Comparison of ENCODE assay signal across 8 cellular contexts in genomic region chr21:45363272-45363671, GRCh38. TPM values are rescaled to one million over a fixed set of nuclear protein-coding genes. Genes with fewer than 3 reads are reported as not detected.
DNase-seq lines count a peak whose midpoint lies in the region; ATAC-seq and TF ChIP-seq lines count a peak whose summit lies in the region.
"Not testable (repeated sequence)": the region's sequence is repeated elsewhere in the genome, so short reads cannot be mapped to it uniquely, and the experiment has no call there.

No MANE protein-coding gene starts in this region.

- TF ChIP-seq EP300 in upper lobe of left lung (IDR thresholded peaks at IDR 0.05), result not testable (repeated sequence)

- 94 to 97% methylated on average over 18 to 19 of the region's 19 CpGs for WGBS in upper lobe of left lung, 2 donors

- not testable (repeated sequence) for H3K4me3 ChIP-seq in Caco-2 (ENCODE audit: low read depth, low read length); RWPE2 (ENCODE audit: severe bottlenecking); breast epithelium; fibroblast of lung (replicated peaks in 1 of 4; ENCODE audit: control extremely low read depth in 1 of 4, insufficient read depth in 1 of 4, low read depth in 3 of 4, low read length in 4 of 4); left lung; osteoblast (ENCODE audit: insufficient read depth, low read length); skin epidermis; upper lobe of left lung

- H3K27ac ChIP-seq in RWPE2 (ENCODE audit: poor library complexity, severe bottlenecking) (peak overlapping the region; percentile 93), breast epithelium (peak overlapping the region; percentile 93 to 97), fibroblast of lung (ENCODE audit: insufficient read depth, low read length) (peak overlapping the region; percentile 99), left lung (peak overlapping the region; percentile 82 to 93), osteoblast (ENCODE audit: low read depth, low read length) (peak overlapping the region; percentile 99), skin epidermis (peak overlapping the region in 18 of 21 experiments; percentile 41 to 96 (median 78)), upper lobe of left lung (peak overlapping the region; percentile 86 to 94 (median 90))

- H3K4me2 ChIP-seq in fibroblast of lung (ENCODE audit: extremely low read depth, insufficient read depth, low read length); osteoblast (ENCODE audit: insufficient read depth, low read length): not testable (repeated sequence)

- ATAC-seq in RWPE2 (ENCODE audit: low read depth); left lung; upper lobe of left lung (ENCODE audit: low FRiP score in 2 of 2): not testable (repeated sequence)

- not testable (repeated sequence) for H3K79me2 ChIP-seq in fibroblast of lung (ENCODE audit: control insufficient read depth, insufficient read depth, low read length); osteoblast (ENCODE audit: insufficient read depth, low read length)

- intact Hi-C loops in Caco-2 (cut with micrococcal nuclease; ENCODE audit: unreplicated experiment); breast epithelium (cut with DNase I; ENCODE audit: low total_unique reads); left lung (cut with DNase I): not testable (repeated sequence)

- H3K9me3 ChIP-seq in Caco-2; RWPE2 (ENCODE audit: severe bottlenecking); breast epithelium; fibroblast of lung (ENCODE audit: control insufficient read depth, insufficient read depth, low read depth, low read length); left lung; osteoblast (ENCODE audit: low read depth, low read length); upper lobe of left lung: not testable (repeated sequence)

- not testable (repeated sequence) for H3K27me3 Mint-ChIP-seq in Caco-2 (ENCODE audit: insufficient read depth, unreplicated experiment)

- CTCF ChIA-PET in Caco-2 (lab: Charles Lee), result not testable (repeated sequence)

- not testable (repeated sequence) for H3K4me3 Mint-ChIP-seq in Caco-2 (ENCODE audit: unreplicated experiment)

- peaks cover 18% of the 10 kb centered on the region for H3K36me3 Mint-ChIP-seq in Caco-2 (ENCODE audit: insufficient read depth, unreplicated experiment)

- TF ChIP-seq POLR2A in breast epithelium (IDR thresholded peaks at IDR 0.05); upper lobe of left lung (IDR thresholded peaks at IDR 0.05): not testable (repeated sequence)

- H3K4me1 ChIP-seq in Caco-2 (peaks cover 90% of the 10 kb centered on the region), RWPE2 (ENCODE audit: insufficient read depth, poor library complexity, severe bottlenecking) (peaks cover 16% of the 10 kb centered on the region), fibroblast of lung (ENCODE audit: control insufficient read depth, extremely low read depth, insufficient read depth, low read length) (peaks cover 35% of the 10 kb centered on the region), left lung (peaks cover 13 to 28% of the 10 kb centered on the region in 2 donors), osteoblast (ENCODE audit: insufficient read depth, low read length) (peaks cover 29% of the 10 kb centered on the region), upper lobe of left lung (peaks cover 9 to 18% (median 17%) of the 10 kb centered on the region in 4 donors)
- H3K4me1 ChIP-seq in breast epithelium, result not testable (repeated sequence)

- H3K4me1 Mint-ChIP-seq in Caco-2 (ENCODE audit: low read depth, unreplicated experiment), result peaks cover 65% of the 10 kb centered on the region

- not testable (repeated sequence) for BruUV-seq in Caco-2 (replicated peaks; lab: Mats Ljungman, UMichigan)

- not testable (repeated sequence) for H3K27me3 ChIP-seq in Caco-2 (replicated peaks; ENCODE audit: control insufficient read depth, insufficient read depth, low read length); RWPE2 (ENCODE audit: insufficient read depth, poor library complexity, severe bottlenecking); breast epithelium; fibroblast of lung (ENCODE audit: control insufficient read depth, insufficient read depth, low read length); left lung; osteoblast (ENCODE audit: insufficient read depth, low read length); upper lobe of left lung

- not testable (repeated sequence) for DNase-seq in Caco-2; RWPE2 (ENCODE audit: low spot score); breast epithelium (ENCODE audit: low spot score in 2 of 2); fibroblast of lung (ENCODE audit: low read depth in 2 of 2); left lung; osteoblast (ENCODE audit: insufficient read length, low spot score, missing footprints); upper lobe of left lung

- not testable (repeated sequence) for H3K9ac ChIP-seq in fibroblast of lung (ENCODE audit: insufficient read depth, low read length)

- not testable (repeated sequence) for H2AFZ ChIP-seq in fibroblast of lung (ENCODE audit: low read length); osteoblast (ENCODE audit: low read length)

- H3K27ac Mint-ChIP-seq in Caco-2 (ENCODE audit: unreplicated experiment), result peak overlapping the region; percentile 99

- not testable (repeated sequence) for H3K9me3 Mint-ChIP-seq in Caco-2 (ENCODE audit: unreplicated experiment)

- TF ChIP-seq CTCF in Caco-2 (IDR thresholded peaks at IDR 0.05; ENCODE audit: insufficient read depth in 1 of 2, low read depth in 1 of 2, low read length in 1 of 2, severe bottlenecking in 1 of 2, unreplicated experiment in 1 of 2); RWPE2 (IDR thresholded peaks at IDR 0.05; ENCODE audit: poor library complexity, severe bottlenecking); breast epithelium (IDR thresholded peaks at IDR 0.05); fibroblast of lung (conservative IDR thresholded peaks at IDR 0.05 in 1 of 2, IDR thresholded peaks at IDR 0.05 in 1 of 2; ENCODE audit: low read depth in 1 of 2, low read length in 2 of 2); left lung (IDR thresholded peaks at IDR 0.05); osteoblast (IDR thresholded peaks at IDR 0.05; ENCODE audit: extremely low read depth, low read depth, low read length); upper lobe of left lung (IDR thresholded peaks at IDR 0.05): not testable (repeated sequence)

- POLR2A ChIA-PET in Caco-2 (lab: Charles Lee), result not testable (repeated sequence)

- H3K36me3 ChIP-seq in Caco-2 (ENCODE audit: control insufficient read depth, insufficient read depth, low read length); RWPE2 (ENCODE audit: low read depth); breast epithelium; fibroblast of lung (ENCODE audit: control insufficient read depth, insufficient read depth, low read length); left lung; osteoblast (ENCODE audit: insufficient read depth, low read length); upper lobe of left lung: not testable (repeated sequence)

- H4K20me1 ChIP-seq in fibroblast of lung (ENCODE audit: control insufficient read depth, extremely low read depth, insufficient read depth, low read length); osteoblast (ENCODE audit: insufficient read depth, low read length): not testable (repeated sequence)

RNA-seq across cellular contexts. Expression of gene COL18A1, which starts 41.7 kb away (rescaled TPM):
- total RNA-seq in Caco-2 (2022), result 160 and 170 TPM in 2 replicates
- total RNA-seq in breast epithelium, result 10 to 100 TPM; 48.3 to 62.9 (median 55.8) TPM
- total RNA-seq in fibroblast of lung, result 26.2 and 38.8 TPM in 2 replicates
- polyA plus RNA-seq in fibroblast of lung, result 9.0 and 24.3 TPM in 2 replicates
- 25.9 and 60.7 TPM in 2 replicates for polyA plus RNA-seq in fibroblast of lung (2012)
- polyA minus RNA-seq in fibroblast of lung (ENCODE audit: low replicate concordance), result 10.5 and 29.1 TPM in 2 replicates
- 10 to 100 TPM; 64.8 to 90.2 TPM for total RNA-seq in left lung
- total RNA-seq in osteoblast, result 8.3 and 8.8 TPM in 2 replicates
- total RNA-seq in upper lobe of left lung, result 100 to 1,000 TPM in 2 of 6 donors, 10 to 100 TPM in 4; 34.5 to 138 (median 70.5) TPM
